In genomic region chr4:90121961-90122748, GRCh38 we compare ENCODE assay signal across 19 cellular contexts.
DNase-seq lines count a peak whose midpoint lies in the region; ATAC-seq and FAIRE-seq lines count a peak whose summit lies in the region.
"Had no signal": no experiment of that assay in that cellular context is flagged by ENCODE, and none has a peak within 500 bp of the region (broad histone marks: within the 10 kb centered on the region; RNA-seq: fewer than 3 reads in every experiment).

No MANE protein-coding gene starts in this region.

- peak; percentile 13 for DNase-seq in NCI-H1694 (lab: John Stamatoyannopoulos, UW)
- DNase-seq in NCI-H1694 treated with DMSO at 0.1 percent for 48 hours (lab: John Stamatoyannopoulos, UW): no peak
- peak; percentile 45 for DNase-seq in NCI-H226
- DNase-seq in middle frontal gyrus (ENCODE audit: extremely low spot score, low spot score): no peak
- DNase-seq in HTR-8/SVneo (ENCODE audit: insufficient read length, low spot score): no peak
- DNase-seq in DMS79 (lab: John Stamatoyannopoulos, UW): no peak
- DNase-seq: activated CD4-positive, alpha-beta T cell treated with anti-CD3 and anti-CD28 coated beads, Interleukin-2, amount 10 ng/mL, durations not matched to agents 24 days and 14 days; CD4-positive, CD25-positive, alpha-beta regulatory T cell; GF-D8; heart right ventricle; left cardiac atrium; NCI-H1092; SHP77 treated with DMSO at 0.1 percent for 48 hours; stimulated activated naive CD8-positive, alpha-beta T cell treated with anti-CD3 and anti-CD28 coated beads, Interleukin-15, amount 100 ng/mL, for 72 hours; T1000 had no signal

- FAIRE-seq in endometrium (lab: Jason Lieb, UNC) (peak; percentile 29), HTR-8/SVneo (lab: Jason Lieb, UNC) (no peak)
- FAIRE-seq: GM18507, HepG2 had no signal

- ATAC-seq in HG03342 (IDR thresholded peaks at IDR 0.05; ENCODE audit: unreplicated experiment): no peak
- ATAC-seq: heart right ventricle; HepG2; left cardiac atrium; stimulated activated naive CD8-positive, alpha-beta T cell treated with anti-CD3 and anti-CD28 coated beads, Interleukin-15, amount 100 ng/mL, for 72 hours had no signal

Comparison
In these comparisons a context has a peak if more than half of its experiments do, and no peak if none do; other contexts are left out.
1. DNase-seq: peak in NCI-H1694 (single experiment) and NCI-H226 (single experiment); none in NCI-H1694 treated with DMSO at 0.1 percent for 48 hours (single experiment), middle frontal gyrus (single experiment), HTR-8/SVneo (single experiment) and DMS79 (single experiment).